10 cellular contexts compared by ENCODE assay signal in the genomic region with DNA sequence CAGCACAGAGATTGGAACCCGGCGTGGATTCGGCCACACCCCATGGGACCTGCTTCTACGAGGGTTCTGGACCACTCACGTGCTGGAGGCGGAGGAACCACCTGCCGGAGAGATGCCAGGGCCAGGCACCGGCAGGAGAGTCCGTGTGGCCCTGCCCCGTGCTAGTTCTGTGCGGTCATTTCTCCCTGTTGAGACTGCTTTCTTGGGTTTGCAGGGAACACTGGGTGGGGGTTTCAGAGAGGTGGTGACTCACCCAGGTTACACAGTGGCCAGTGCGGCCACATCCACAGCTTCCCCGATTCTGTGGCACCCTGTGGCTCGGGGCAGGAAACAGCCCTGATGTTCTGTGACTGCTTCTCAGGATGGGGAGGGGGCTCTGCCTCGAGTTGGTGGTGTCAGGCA. TPM values are rescaled to one million over a fixed set of nuclear protein-coding genes. Genes with fewer than 3 reads are reported as not detected.
DNase-seq lines count a peak whose midpoint lies in the region; ATAC-seq, FAIRE-seq and TF ChIP-seq lines count a peak whose summit lies in the region.
"Had no signal": no experiment of that assay in that cellular context is flagged by ENCODE, and none has a peak within 500 bp of the region (broad histone marks: within the 10 kb centered on the region; RNA-seq: fewer than 3 reads in every experiment).

No MANE protein-coding gene starts in this region.

- no peak overlapping the region; the same call in 1 of the 2 replicates for H4K5ac ChIP-seq in IMR-90 (ENCODE audit: low read depth, low read length)

- H4K91ac ChIP-seq in IMR-90 (ENCODE audit: insufficient read depth, low read depth, low read length) = no peak overlapping the region

- H3K4me1 Mint-ChIP-seq in naive thymus-derived CD4-positive, alpha-beta T cell = peaks cover 12 to 30% (median 18%) of the 10 kb centered on the region in 7 donors
- peaks cover 8% of the 10 kb centered on the region for H3K4me1 Mint-ChIP-seq in nephron progenitor cell
- H3K4me1 Mint-ChIP-seq in CD4-positive, alpha-beta T cell (ENCODE audit: low read depth) = peaks cover 20% of the 10 kb centered on the region

- H2AFZ ChIP-seq in IMR-90 (replicated peaks; ENCODE audit: low read length, poor library complexity) (no peak overlapping the region), K562 (ENCODE audit: low read depth, low read length) (no peak overlapping the region)
- H2AFZ ChIP-seq: neural progenitor cell had no signal

- H3K4me3 ChIP-seq in IMR-90 (ENCODE audit: insufficient read depth, low read depth, low read length) (no peak overlapping the region), K562 (no peak overlapping the region)
- no peak overlapping the region for H3K4me3 ChIP-seq in naive thymus-derived CD4-positive, alpha-beta T cell (ENCODE audit: low read length)
- H3K4me3 ChIP-seq: gastroesophageal sphincter, neural progenitor cell had no signal

- H2AK9ac ChIP-seq in IMR-90 (replicated peaks; ENCODE audit: low read depth, low read length, poor library complexity) = peak overlapping the region; percentile 12

- H3K4me2 ChIP-seq in IMR-90 (ENCODE audit: low read depth, low read length) = no peak overlapping the region
- H3K4me2 ChIP-seq in K562 (ENCODE audit: insufficient read depth, low read length) = no peak overlapping the region
- H3K4me2 ChIP-seq: neural progenitor cell had no signal

- CTCF ChIA-PET in IMR-90 (lab: Yijun Ruan, JAX) = interaction anchor here (1.2 kb wide), 1 partner anchor 88 kb away, joined by 3 read pairs; no protein-coding TSS in a partner anchor
- CTCF ChIA-PET in K562 (lab: Yijun Ruan, JAX; ENCODE audit: low intra/inter-chr PET ratio) = interaction anchor here (1.0 kb wide), 1 partner anchor 89 kb away, joined by 3 read pairs; no protein-coding TSS in a partner anchor
- CTCF ChIA-PET in naive thymus-derived CD4-positive, alpha-beta T cell (lab: Charles Lee) = no interaction called here
- CTCF ChIA-PET in CD4-positive, alpha-beta T cell (lab: Charles Lee) = interaction anchor here (1.4 to 1.5 kb wide), 2 partner anchors 401 to 627 kb away, joined by 3 to 8 read pairs; no protein-coding TSS in a partner anchor

- no peak overlapping the region for H3K18ac ChIP-seq in IMR-90 (ENCODE audit: low read depth, low read length)

- intact Hi-C loops in IMR-90 (cut with micrococcal nuclease) = no loop called here
- intact Hi-C loops in K562 (cut with micrococcal nuclease) = no loop called here
- intact Hi-C loops in naive thymus-derived CD4-positive, alpha-beta T cell (cut with micrococcal nuclease) = no loop called here
- intact Hi-C loops in CD4-positive, alpha-beta T cell (cut with DNase I, micrococcal nuclease) = no loop called here

- no peak overlapping the region for H3K56ac ChIP-seq in IMR-90 (ENCODE audit: extremely low read depth, insufficient read depth, low read length)

- H3K4me3 Mint-ChIP-seq in naive thymus-derived CD4-positive, alpha-beta T cell = no peak overlapping the region
- no peak overlapping the region for H3K4me3 Mint-ChIP-seq in nephron progenitor cell
- no peak overlapping the region for H3K4me3 Mint-ChIP-seq in CD4-positive, alpha-beta T cell
- H3K4me3 Mint-ChIP-seq: neural progenitor cell had no signal

- peak overlapping the region; percentile 76 for H2AK5ac ChIP-seq in IMR-90 (ENCODE audit: low read depth, low read length)

- H3K23ac ChIP-seq in IMR-90 (ENCODE audit: low read depth, low read length) = no peak overlapping the region

- H3K9me1 ChIP-seq in IMR-90 (ENCODE audit: insufficient read depth, low read length) (no peaks in the 10 kb centered on the region), K562 (ENCODE audit: control insufficient read depth, insufficient read depth, low read length) (no peaks in the 10 kb centered on the region)

- no peaks in the 10 kb centered on the region for H3K27me3 ChIP-seq in IMR-90 (ENCODE audit: control insufficient read depth, insufficient read depth, low read length)
- H3K27me3 ChIP-seq in K562 (ENCODE audit: control insufficient read depth in 2 of 2, insufficient read depth in 2 of 2, low read length in 2 of 2) = no peaks in the 10 kb centered on the region
- peaks cover 3 to 4% of the 10 kb centered on the region in 2 donors for H3K27me3 ChIP-seq in naive thymus-derived CD4-positive, alpha-beta T cell (ENCODE audit: control insufficient read depth in 2 of 2, insufficient read depth in 2 of 2, low read length in 2 of 2)
- H3K27me3 ChIP-seq in CD4-positive, alpha-beta T cell (ENCODE audit: control insufficient read depth, insufficient read depth, low read length) = peaks cover 16% of the 10 kb centered on the region

- H3K36me3 Mint-ChIP-seq in naive thymus-derived CD4-positive, alpha-beta T cell = peaks cover 0 to 8% (median 3%) of the 10 kb centered on the region in 5 donors
- peaks cover 10% of the 10 kb centered on the region for H3K36me3 Mint-ChIP-seq in nephron progenitor cell (ENCODE audit: low read depth)
- H3K36me3 Mint-ChIP-seq in CD4-positive, alpha-beta T cell (ENCODE audit: low read depth) = peaks cover 8% of the 10 kb centered on the region

- peak overlapping the region; percentile 36 for H2BK5ac ChIP-seq in IMR-90 (ENCODE audit: low read depth, low read length, poor library complexity, severe bottlenecking)

- WGBS in IMR-90 (ENCODE audit: extremely low coverage in 2 of 2, insufficient read length in 1 of 2), 2 experiments = 76% methylated on average over 9 of the region's 15 CpGs; no CpG with 5 or more reads in 1 of the 2 experiments
- WGBS in K562 (ENCODE audit: insufficient coverage, low coverage, missing lambda C conversion rate) = 26% methylated on average over 15 of the region's 15 CpGs

- H2BK15ac ChIP-seq in IMR-90 (ENCODE audit: low read depth, low read length) = no peak overlapping the region; the same call in 2 of the 3 replicates

- TF ChIP-seq EP300 in K562 (IDR thresholded peaks at IDR 0.05; ENCODE audit: low read length) = no peak

- ATAC-seq in IMR-90 (ENCODE audit: low read depth) = no peak
- ATAC-seq in K562 = no peak
- peak; percentile 60 for ATAC-seq in naive thymus-derived CD4-positive, alpha-beta T cell
- no peak for ATAC-seq in CD4-positive, alpha-beta T cell (ENCODE audit: poor library complexity)
- no peak for ATAC-seq in GM18873 (IDR thresholded peaks at IDR 0.05; ENCODE audit: low FRiP score, unreplicated experiment)

- peaks cover 13% of the 10 kb centered on the region; the same call in 2 of the 3 replicates for H3K79me2 ChIP-seq in K562 (ENCODE audit: control insufficient read depth, insufficient read depth, low read length)

- H4K8ac ChIP-seq in IMR-90 (ENCODE audit: low read depth in 2 of 2, low read length in 2 of 2) = peak overlapping the region; percentile 20 to 65; a peak in 1 of 4 replicates

- peak overlapping the region; percentile 46; the same call in 1 of the 2 replicates for H2BK120ac ChIP-seq in IMR-90 (ENCODE audit: low read depth, low read length)

- peak overlapping the region in 1 of 9 donors; percentile 42 for H3K27ac Mint-ChIP-seq in naive thymus-derived CD4-positive, alpha-beta T cell
- no peak overlapping the region for H3K27ac Mint-ChIP-seq in nephron progenitor cell
- no peak overlapping the region for H3K27ac Mint-ChIP-seq in CD4-positive, alpha-beta T cell
- H3K27ac Mint-ChIP-seq: neural progenitor cell had no signal

- H3K9ac ChIP-seq in IMR-90 (ENCODE audit: low read depth, low read length) (no peak overlapping the region), K562 (ENCODE audit: insufficient read depth in 1 of 2, low read depth in 2 of 2, low read length in 2 of 2) (peak overlapping the region in 1 of 2 experiments; percentile 36; a peak in 1 of 4 replicates)
- H3K9ac ChIP-seq: neural progenitor cell had no signal

- H2BK20ac ChIP-seq in IMR-90 (ENCODE audit: low read depth, low read length) = peak overlapping the region; percentile 20; the same call in 1 of the 2 replicates

- in situ Hi-C loops in IMR-90 (cut with MboI; ENCODE audit: low sequenced_read_pairs) = no loop called here
- in situ Hi-C loops in K562 (cut with MboI) = no loop called here

- dilution Hi-C loops in IMR-90 (cut with HindIII; ENCODE audit: low sequenced_read_pairs, unreplicated experiment) = no loop called here

- H3K9me3 Mint-ChIP-seq in naive thymus-derived CD4-positive, alpha-beta T cell = peaks cover 0 to 12% (median 9%) of the 10 kb centered on the region in 11 donors
- H3K9me3 Mint-ChIP-seq in nephron progenitor cell = peaks cover 17% of the 10 kb centered on the region
- H3K9me3 Mint-ChIP-seq in CD4-positive, alpha-beta T cell = peaks cover 5% of the 10 kb centered on the region

- H3K9me3 ChIP-seq in IMR-90 (ENCODE audit: control insufficient read depth, insufficient read depth, low read length) (peaks cover 5% of the 10 kb centered on the region), K562 (replicated peaks; ENCODE audit: control insufficient read depth, insufficient read depth, low read depth, low read length) (peaks cover 6% of the 10 kb centered on the region)
- H3K9me3 ChIP-seq in naive thymus-derived CD4-positive, alpha-beta T cell (ENCODE audit: control insufficient read depth in 2 of 3, low read length in 3 of 3) = peaks cover 4 to 7% (median 6%) of the 10 kb centered on the region in 3 experiments
- peaks cover 6% of the 10 kb centered on the region for H3K9me3 ChIP-seq in CD4-positive, alpha-beta T cell (ENCODE audit: control insufficient read depth, low read length)

- H3K14ac ChIP-seq in IMR-90 (replicated peaks; ENCODE audit: low read depth, low read length) = no peak overlapping the region

- H3K4ac ChIP-seq in IMR-90 (ENCODE audit: low read depth, low read length) = peak overlapping the region; percentile 36; the same call in 1 of the 2 replicates

- H4K20me1 ChIP-seq in IMR-90 (ENCODE audit: insufficient read depth, low read length) = peaks cover 7% of the 10 kb centered on the region
- H4K20me1 ChIP-seq in K562 (replicated peaks; ENCODE audit: control insufficient read depth, insufficient read depth, low read length) = peaks cover 7% of the 10 kb centered on the region

- H3K79me1 ChIP-seq in IMR-90 (ENCODE audit: low read depth in 1 of 2, low read length in 2 of 2) = peaks cover 3 to 11% of the 10 kb centered on the region in 2 experiments; a peak in 2 of 4 replicates

- TF ChIP-seq POLR2A in IMR-90 (IDR thresholded peaks at IDR 0.05; ENCODE audit: low read depth, low read length) (no peak), K562 (conservative IDR thresholded peaks at IDR 0.05) (no peak)

- TF ChIP-seq RAD21 in IMR-90 (IDR thresholded peaks at IDR 0.05; ENCODE audit: low read length) (no peak), K562 (CRISPR knock-in tag; conservative IDR thresholded peaks at IDR 0.05 in 1 of 2, IDR thresholded peaks at IDR 0.05 in 1 of 2) (no peak)

- TF ChIP-seq CTCF in C4-2B (conservative IDR thresholded peaks at IDR 0.05) = no peak
- TF ChIP-seq CTCF in IMR-90 (conservative IDR thresholded peaks at IDR 0.05; ENCODE audit: low read depth, low read length) = no peak
- TF ChIP-seq CTCF in K562 (IDR thresholded peaks at IDR 0.05 in 2 of 3, conservative IDR thresholded peaks at IDR 0.05 in 1 of 3; ENCODE audit: insufficient read depth in 2 of 3, low read depth in 1 of 3, low read length in 3 of 3) = no peak
- TF ChIP-seq CTCF in nephron progenitor cell (IDR thresholded peaks at IDR 0.05) = no peak
- no peak for TF ChIP-seq CTCF in CD4-positive, alpha-beta T cell (IDR thresholded peaks at IDR 0.05)

- BruUV-seq in IMR-90 (replicated peaks; lab: Mats Ljungman, UMichigan) (no TSS peak), K562 (replicated peaks; lab: Mats Ljungman, UMichigan) (no TSS peak)

- no peaks in the 10 kb centered on the region for H3K36me3 ChIP-seq in IMR-90 (ENCODE audit: control insufficient read depth, insufficient read depth, low read length)
- no peaks in the 10 kb centered on the region for H3K36me3 ChIP-seq in K562 (ENCODE audit: control insufficient read depth, insufficient read depth, low read length)
- H3K36me3 ChIP-seq in naive thymus-derived CD4-positive, alpha-beta T cell (ENCODE audit: control insufficient read depth in 2 of 3, insufficient read depth in 3 of 3, low read length in 3 of 3) = no peaks in the 10 kb centered on the region
- H3K36me3 ChIP-seq: gastroesophageal sphincter, neural progenitor cell had no signal

- POLR2A ChIA-PET in IMR-90 (lab: Charles Lee; ENCODE audit: unreplicated experiment) = interaction anchor here (0.6 kb wide), 1 partner anchor 32 kb away, joined by 3 read pairs; no protein-coding TSS in a partner anchor
- POLR2A ChIA-PET in K562 (lab: Yijun Ruan, JAX) = interaction anchor here (0.5 to 1.6 kb wide), 3 partner anchors 10 to 710 kb away, joined by 3 to 6 read pairs (median 3); no protein-coding TSS in a partner anchor
- POLR2A ChIA-PET in naive thymus-derived CD4-positive, alpha-beta T cell (lab: Charles Lee) = no interaction called here
- POLR2A ChIA-PET in CD4-positive, alpha-beta T cell (lab: Charles Lee) = interaction anchor here (1.0 kb wide), 1 partner anchor 487 kb away, joined by 3 read pairs; no protein-coding TSS in a partner anchor

- FAIRE-seq in K562 (lab: Jason Lieb, UNC) = no peak

- peaks cover 4 to 17% (median 8%) of the 10 kb centered on the region in 5 donors for H3K27me3 Mint-ChIP-seq in naive thymus-derived CD4-positive, alpha-beta T cell
- H3K27me3 Mint-ChIP-seq in nephron progenitor cell (ENCODE audit: low read depth, poor library complexity) = peaks cover 28% of the 10 kb centered on the region
- H3K27me3 Mint-ChIP-seq in CD4-positive, alpha-beta T cell = peaks cover 20% of the 10 kb centered on the region

- H3K27ac ChIP-seq in C4-2B (peak overlapping the region; percentile 59), IMR-90 (ENCODE audit: insufficient read depth, low read length) (no peak overlapping the region; the same call in 1 of the 2 replicates), K562 (ENCODE audit: extremely low read depth, low read depth, low read length) (no peak overlapping the region)
- no peak overlapping the region for H3K27ac ChIP-seq in naive thymus-derived CD4-positive, alpha-beta T cell (ENCODE audit: low read depth, low read length)
- no peak overlapping the region for H3K27ac ChIP-seq in CD4-positive, alpha-beta T cell (ENCODE audit: low read depth, low read length)
- H3K27ac ChIP-seq: neural progenitor cell had no signal

- peak; percentile 46 for DNase-seq in IMR-90
- DNase-seq in K562 (ENCODE audit: extremely low read depth in 1 of 4, low spot score in 3 of 4) = no peak
- no peak for DNase-seq in naive thymus-derived CD4-positive, alpha-beta T cell
- no peak for DNase-seq in nephron progenitor cell
- no peak for DNase-seq in CD4-positive, alpha-beta T cell
- no peak for DNase-seq in DMS153 treated with DMSO at 0.1 percent for 48 hours (lab: John Stamatoyannopoulos, UW; ENCODE audit: unreplicated experiment)

- H3K4me1 ChIP-seq in IMR-90 (ENCODE audit: control insufficient read depth, insufficient read depth, low read length) = peaks cover 12% of the 10 kb centered on the region
- peaks cover 7 to 55% of the 10 kb centered on the region in 2 experiments; a peak in 4 of 5 replicates for H3K4me1 ChIP-seq in K562 (replicated peaks in 1 of 2; ENCODE audit: control insufficient read depth in 2 of 2, insufficient read depth in 2 of 2, low read length in 2 of 2)
- peaks cover 13 to 17% of the 10 kb centered on the region in 2 donors for H3K4me1 ChIP-seq in naive thymus-derived CD4-positive, alpha-beta T cell (ENCODE audit: control insufficient read depth in 2 of 2, insufficient read depth in 2 of 2, low read length in 2 of 2)
- H3K4me1 ChIP-seq: neural progenitor cell had no signal

RNA-seq across cellular contexts. Expression of gene PHLDA2, which starts 3.6 kb away (rescaled TPM):
- total RNA-seq in IMR-90 (2012; rRNA removed) (3.8 and 4.4 TPM in 2 replicates), K562 (2014; rRNA removed) (14.8 and 26.2 TPM in 2 replicates), K562 (2014; rRNA removed; fragmentation: Illumina TruSeq; extraction: Trizol) (0.70 and 0.76 TPM in 2 replicates), K562 (2015; rRNA removed; fragmentation: Illumina TruSeq; extraction: Trizol) (5.7 and 6.3 TPM in 2 replicates), K562 (2021) (42.4 and 43.2 TPM in 2 replicates)
- polyA plus RNA-seq in IMR-90 (2012; rRNA removed) (89.0 and 154 TPM in 2 replicates), K562 (2011; rRNA removed) (4.7 and 4.9 TPM in 2 replicates), K562 (2014; fragmentation: Illumina TruSeq; extraction: Trizol) (4.0 and 24.8 TPM in 2 replicates), K562 (2014; fragmentation: Nextera tagmentation; extraction: Ambion mirVana) (under 1 TPM; 0.43 to 0.87 TPM), K562 (2014; rRNA removed) (33.6 and 37.8 TPM in 2 replicates)
- 190 and 339 TPM in 2 replicates for polyA plus RNA-seq in IMR-90 (2012; cell fraction: cytosol; rRNA removed)
- 56.3 and 191 TPM in 2 replicates for polyA plus RNA-seq in IMR-90 (2012; cell fraction: nucleus; rRNA removed; ENCODE audit: low replicate concordance)
- 3.2 and 7.8 TPM in 2 replicates for total RNA-seq in K562 (2011; cell fraction: chromatin; rRNA removed; ENCODE audit: low replicate concordance)
- 13.6 and 14.7 TPM in 2 replicates for total RNA-seq in K562 (2011; cell fraction: nucleolus; rRNA removed)
- 5.4 and 5.7 TPM in 2 replicates for total RNA-seq in K562 (2011; cell fraction: nucleoplasm; rRNA removed)
- polyA plus RNA-seq in K562 (2011; cell fraction: cytosol; rRNA removed) = 19.3 and 101 TPM in 2 replicates
- polyA plus RNA-seq in K562 (2011; cell fraction: nucleus; rRNA removed) = 10.5 and 21.0 TPM in 2 replicates
- polyA plus RNA-seq in K562 (2012) = 26.8 and 31.0 TPM in 2 replicates
- polyA minus RNA-seq in K562 (2011; rRNA and poly(A)+ RNA removed) = 0.84 and 1.1 TPM in 2 replicates
- polyA minus RNA-seq in K562 (2011; cell fraction: cytosol; rRNA and poly(A)+ RNA removed) = 14.8 and 27.2 TPM in 2 replicates
- polyA minus RNA-seq in K562 (2011; cell fraction: nucleus; rRNA and poly(A)+ RNA removed) = 11.8 and 14.1 TPM in 2 replicates
- total RNA-seq in naive thymus-derived CD4-positive, alpha-beta T cell = 1 to 10 TPM in 3 of 5 experiments, not detected in 2; 2.5 to 7.9 (median 4.5) TPM
- polyA plus RNA-seq in naive thymus-derived CD4-positive, alpha-beta T cell = not detected
- 1 to 10 TPM; 1.1 to 1.3 TPM for total RNA-seq in CD4-positive, alpha-beta T cell

RNA-seq across cellular contexts. Expression of gene CDKN1C, which starts 47.3 kb away (rescaled TPM):
- total RNA-seq in IMR-90 (2012; rRNA removed) (1.6 and 2.2 TPM in 2 replicates), K562 (2014; rRNA removed) (19.2 and 23.5 TPM in 2 replicates), K562 (2014; rRNA removed; fragmentation: Illumina TruSeq; extraction: Trizol) (3.5 and 4.0 TPM in 2 replicates), K562 (2015; rRNA removed; fragmentation: Illumina TruSeq; extraction: Trizol) (2.8 and 3.5 TPM in 2 replicates), K562 (2021) (21.1 and 21.9 TPM in 2 replicates)
- polyA plus RNA-seq in IMR-90 (2012; rRNA removed) (3.0 and 3.7 TPM in 2 replicates), K562 (2011; rRNA removed) (9.2 and 17.4 TPM in 2 replicates), K562 (2014; fragmentation: Illumina TruSeq; extraction: Trizol) (3.9 and 5.2 TPM in 2 replicates), K562 (2014; fragmentation: Nextera tagmentation; extraction: Ambion mirVana) (10 to 100 TPM in 1 of 2 experiments, 1 to 10 TPM in 1; 9.3 to 18.7 TPM), K562 (2014; rRNA removed) (11.0 and 13.0 TPM in 2 replicates)
- polyA plus RNA-seq in IMR-90 (2012; cell fraction: cytosol; rRNA removed) = 3.6 and 6.4 TPM in 2 replicates
- polyA plus RNA-seq in IMR-90 (2012; cell fraction: nucleus; rRNA removed; ENCODE audit: low replicate concordance) = 5.3 and 8.9 TPM in 2 replicates
- 7.1 and 13.9 TPM in 2 replicates for total RNA-seq in K562 (2011; cell fraction: chromatin; rRNA removed; ENCODE audit: low replicate concordance)
- total RNA-seq in K562 (2011; cell fraction: nucleolus; rRNA removed) = 20.5 and 24.5 TPM in 2 replicates
- 10.9 and 11.1 TPM in 2 replicates for total RNA-seq in K562 (2011; cell fraction: nucleoplasm; rRNA removed)
- polyA plus RNA-seq in K562 (2011; cell fraction: cytosol; rRNA removed) = 12.9 and 29.1 TPM in 2 replicates
- 25.4 and 25.7 TPM in 2 replicates for polyA plus RNA-seq in K562 (2011; cell fraction: nucleus; rRNA removed)
- 10.9 and 13.2 TPM in 2 replicates for polyA plus RNA-seq in K562 (2012)
- 4.8 and 6.4 TPM in 2 replicates for polyA minus RNA-seq in K562 (2011; rRNA and poly(A)+ RNA removed)
- polyA minus RNA-seq in K562 (2011; cell fraction: cytosol; rRNA and poly(A)+ RNA removed) = 11.8 and 22.5 TPM in 2 replicates
- polyA minus RNA-seq in K562 (2011; cell fraction: nucleus; rRNA and poly(A)+ RNA removed) = 7.5 and 8.9 TPM in 2 replicates
- total RNA-seq in naive thymus-derived CD4-positive, alpha-beta T cell = 10 to 100 TPM in 1 of 5 experiments, 1 to 10 TPM in 3, under 1 TPM in 1; 0.53 to 36.0 (median 6.0) TPM
- under 1 TPM; 0.35 to 0.94 TPM for polyA plus RNA-seq in naive thymus-derived CD4-positive, alpha-beta T cell
- total RNA-seq in CD4-positive, alpha-beta T cell = 1 to 10 TPM; 1.9 to 2.5 TPM

RNA-seq across cellular contexts. Expression of gene NAP1L4, which starts 59.3 kb away (rescaled TPM):
- total RNA-seq in IMR-90 (2012; rRNA removed) = 71.5 and 80.8 TPM in 2 replicates
- 57.3 and 80.7 TPM in 2 replicates for polyA plus RNA-seq in IMR-90 (2012; rRNA removed)
- 50.3 and 75.4 TPM in 2 replicates for polyA plus RNA-seq in IMR-90 (2012; cell fraction: cytosol; rRNA removed)
- 71.1 and 101 TPM in 2 replicates for polyA plus RNA-seq in IMR-90 (2012; cell fraction: nucleus; rRNA removed; ENCODE audit: low replicate concordance)
- total RNA-seq in K562 (2011; cell fraction: chromatin; rRNA removed; ENCODE audit: low replicate concordance) = 200 and 559 TPM in 2 replicates
- total RNA-seq in K562 (2011; cell fraction: nucleolus; rRNA removed) = 89.9 and 105 TPM in 2 replicates
- 185 and 193 TPM in 2 replicates for total RNA-seq in K562 (2011; cell fraction: nucleoplasm; rRNA removed)
- 217 and 237 TPM in 2 replicates for total RNA-seq in K562 (2014; rRNA removed)
- total RNA-seq in K562 (2014; rRNA removed; fragmentation: Illumina TruSeq; extraction: Trizol) = 179 and 210 TPM in 2 replicates
- total RNA-seq in K562 (2015; rRNA removed; fragmentation: Illumina TruSeq; extraction: Trizol) = 145 and 153 TPM in 2 replicates
- total RNA-seq in K562 (2021) = 167 and 180 TPM in 2 replicates
- 145 and 176 TPM in 2 replicates for polyA plus RNA-seq in K562 (2011; rRNA removed)
- polyA plus RNA-seq in K562 (2011; cell fraction: cytosol; rRNA removed) = 72.7 and 90.0 TPM in 2 replicates
- polyA plus RNA-seq in K562 (2011; cell fraction: nucleus; rRNA removed) = 166 and 223 TPM in 2 replicates
- 103 and 135 TPM in 2 replicates for polyA plus RNA-seq in K562 (2012)
- polyA plus RNA-seq in K562 (2014; fragmentation: Illumina TruSeq; extraction: Trizol) = 154 and 184 TPM in 2 replicates
- 10 to 100 TPM; 34.1 to 50.7 TPM for polyA plus RNA-seq in K562 (2014; fragmentation: Nextera tagmentation; extraction: Ambion mirVana)
- polyA plus RNA-seq in K562 (2014; rRNA removed) = 221 and 244 TPM in 2 replicates
- 207 and 232 TPM in 2 replicates for polyA minus RNA-seq in K562 (2011; rRNA and poly(A)+ RNA removed)
- polyA minus RNA-seq in K562 (2011; cell fraction: cytosol; rRNA and poly(A)+ RNA removed) = 66.1 and 67.2 TPM in 2 replicates
- 76.3 and 166 TPM in 2 replicates for polyA minus RNA-seq in K562 (2011; cell fraction: nucleus; rRNA and poly(A)+ RNA removed)
- 100 to 1,000 TPM; 245 to 356 (median 294) TPM for total RNA-seq in naive thymus-derived CD4-positive, alpha-beta T cell
- 100 to 1,000 TPM; 134 to 172 TPM for polyA plus RNA-seq in naive thymus-derived CD4-positive, alpha-beta T cell
- 100 to 1,000 TPM; 262 to 285 TPM for total RNA-seq in CD4-positive, alpha-beta T cell
